ENCODE assay signal across 14 cellular contexts in the genomic region with DNA sequence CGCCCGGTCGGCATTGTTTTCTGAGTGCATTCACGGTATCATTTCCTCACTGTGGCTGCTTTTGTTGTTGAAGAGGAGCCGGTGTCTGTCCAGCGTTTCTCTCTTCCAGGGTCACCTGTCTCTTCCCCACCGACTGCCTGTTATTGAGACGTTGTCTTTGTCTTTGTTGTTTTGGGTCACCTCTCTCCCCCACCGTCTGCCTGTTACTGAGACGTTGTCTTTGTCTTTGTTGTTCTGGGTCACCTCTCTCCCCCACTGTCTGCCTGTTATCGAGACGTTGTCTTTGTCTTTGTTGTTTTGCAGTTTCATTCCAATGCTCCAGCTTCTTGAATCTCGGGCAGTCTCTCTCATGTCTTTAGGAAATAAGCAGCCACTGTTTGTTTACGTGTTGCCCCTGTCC.
"Had no signal": no experiment of that assay in that cellular context is flagged by ENCODE, and none has a peak within 500 bp of the region (broad histone marks: within the 10 kb centered on the region; RNA-seq: fewer than 3 reads in every experiment).

No MANE protein-coding gene starts in this region.

- DNase-seq: activated CD8-positive, alpha-beta T cell treated with anti-CD3 and anti-CD28 coated beads for 36 hours; activated naive CD4-positive, alpha-beta T cell treated with Interleukin-2 at 50 U/mL for 16 hours; anterior cingulate cortex; effector memory CD8-positive, alpha-beta T cell; midbrain had no signal

- H3K4me1 ChIP-seq: neural progenitor cell had no signal

- H3K4me2 ChIP-seq: neural progenitor cell had no signal

- H3K27me3 Mint-ChIP-seq: activated CD8-positive, alpha-beta T cell treated with anti-CD3 and anti-CD28 coated beads for 36 hours; effector memory CD8-positive, alpha-beta T cell had no signal

- FAIRE-seq: bronchial epithelial cell, islet of Langerhans, urothelium cell line had no signal

- ATAC-seq: activated CD4-positive, CD25-positive, alpha-beta regulatory T cell treated with anti-CD3 and anti-CD28 coated beads, Interleukin-2, amount 50 U/mL, for 24 hours; activated CD8-positive, alpha-beta T cell treated with anti-CD3 and anti-CD28 coated beads for 36 hours; effector memory CD8-positive, alpha-beta T cell; gastroesophageal sphincter; sciatic nerve had no signal

- H3K9me3 Mint-ChIP-seq: activated CD8-positive, alpha-beta T cell treated with anti-CD3 and anti-CD28 coated beads for 36 hours; activated T-helper 1 cell treated with anti-CD3 and anti-CD28 coated beads, Interleukin-12 subunit alpha, Interleukin-12 subunit beta, Interleukin-2, Interleukin-4 antibody, amounts not matched to agents 30 ng/mL and 10 ng/mL and 1 ng/mL, durations not matched to agents 14 hours and 24 hours and 36 hours; effector memory CD8-positive, alpha-beta T cell; neural progenitor cell had no signal

- H3K27ac Mint-ChIP-seq: activated CD8-positive, alpha-beta T cell treated with anti-CD3 and anti-CD28 coated beads for 36 hours; activated T-helper 1 cell treated with anti-CD3 and anti-CD28 coated beads, Interleukin-12 subunit alpha, Interleukin-12 subunit beta, Interleukin-2, Interleukin-4 antibody, amounts not matched to agents 30 ng/mL and 10 ng/mL and 1 ng/mL, durations not matched to agents 14 hours and 24 hours and 36 hours; neural progenitor cell had no signal

- H3K4me1 Mint-ChIP-seq: neural progenitor cell had no signal

- H3K4me3 ChIP-seq: gastroesophageal sphincter, lung, neural progenitor cell had no signal

- H3K4me3 Mint-ChIP-seq: activated CD8-positive, alpha-beta T cell treated with anti-CD3 and anti-CD28 coated beads for 36 hours; activated T-helper 1 cell treated with anti-CD3 and anti-CD28 coated beads, Interleukin-12 subunit alpha, Interleukin-12 subunit beta, Interleukin-2, Interleukin-4 antibody, amounts not matched to agents 30 ng/mL and 10 ng/mL and 1 ng/mL, durations not matched to agents 14 hours and 24 hours and 36 hours; effector memory CD8-positive, alpha-beta T cell; neural progenitor cell had no signal

- H3K9ac ChIP-seq: neural progenitor cell had no signal

- H3K27ac ChIP-seq: gastroesophageal sphincter, neural progenitor cell had no signal

- H3K27me3 ChIP-seq: gastroesophageal sphincter, neural progenitor cell had no signal

- H2AFZ ChIP-seq: neural progenitor cell had no signal
